In the genomic region with DNA sequence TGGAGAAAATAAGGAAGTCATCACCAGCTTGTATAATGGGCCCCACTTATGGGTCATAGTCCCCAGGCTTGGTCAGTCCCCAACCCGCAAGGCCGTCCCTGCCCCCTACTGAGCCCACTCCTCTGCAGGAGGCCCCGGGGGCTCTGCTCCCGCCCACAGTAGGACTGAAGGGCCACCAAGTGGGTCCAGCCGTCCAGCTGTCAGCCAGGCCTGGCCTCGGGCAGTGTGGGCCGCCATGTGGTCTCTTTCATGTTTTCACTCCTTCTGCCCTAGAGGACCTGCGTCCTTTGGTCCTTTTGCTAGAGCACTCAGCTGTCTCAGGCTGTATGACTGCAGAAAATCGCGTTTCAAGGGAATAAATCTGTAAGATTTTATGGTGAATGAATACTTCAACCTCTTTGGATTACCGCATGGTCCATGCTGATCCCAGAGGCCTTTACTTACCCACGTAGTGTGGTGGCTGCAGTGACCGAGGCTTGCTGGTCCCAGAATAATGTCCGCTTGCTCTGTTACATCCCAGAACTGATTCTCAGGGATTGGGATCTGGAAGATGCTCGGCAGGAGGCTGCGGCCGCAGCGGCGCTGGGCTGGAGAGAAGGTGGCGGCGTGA, we compare ENCODE assay signal across 10 cellular contexts.
DNase-seq lines count a peak whose midpoint lies in the region; ATAC-seq and TF ChIP-seq lines count a peak whose summit lies in the region.
"Had no signal": no experiment of that assay in that cellular context is flagged by ENCODE, and none has a peak within 500 bp of the region (broad histone marks: within the 10 kb centered on the region; RNA-seq: fewer than 3 reads in every experiment).

No MANE protein-coding gene starts in this region.

- peak overlapping the region; percentile 50 for H3K4me3 ChIP-seq in NT2/D1 (ENCODE audit: insufficient read length, low read depth)
- peak overlapping the region; percentile 70 for H3K4me3 ChIP-seq in endodermal cell (ENCODE audit: low read length)
- H3K4me3 ChIP-seq in mesodermal cell (ENCODE audit: extremely low read depth, insufficient read depth, low read length, poor library complexity, severe bottlenecking) = peak overlapping the region; percentile 40
- peak overlapping the region; percentile 42 to 59 (median 50) for H3K4me3 ChIP-seq in stomach

- peak; percentile 51 for TF ChIP-seq CTCF in endodermal cell (conservative IDR thresholded peaks at IDR 0.05)
- TF ChIP-seq CTCF in stomach (IDR thresholded peaks at IDR 0.05) = no peak

- H3K36me3 ChIP-seq in NT2/D1 (ENCODE audit: insufficient read depth, insufficient read length, low read length) (no peaks in the 10 kb centered on the region), endodermal cell (ENCODE audit: control insufficient read depth, insufficient read depth, low read length) (no peaks in the 10 kb centered on the region), mesodermal cell (ENCODE audit: control insufficient read depth, insufficient read depth, low read length) (no peaks in the 10 kb centered on the region), stomach (no peaks in the 10 kb centered on the region)

- peaks cover 13% of the 10 kb centered on the region for H3K36me3 Mint-ChIP-seq in endodermal cell (ENCODE audit: low read depth)

- no peak overlapping the region for H3K27ac ChIP-seq in endodermal cell (ENCODE audit: low read depth, low read length)
- no peak overlapping the region for H3K27ac ChIP-seq in mesodermal cell (ENCODE audit: low read depth, low read length, severe bottlenecking)
- no peak overlapping the region for H3K27ac ChIP-seq in stomach

- no peak for ATAC-seq in GM21360 (IDR thresholded peaks at IDR 0.05; ENCODE audit: unreplicated experiment)

- WGBS in endodermal cell (ENCODE audit: insufficient coverage in 1 of 2, insufficient read length in 1 of 2), 2 experiments = 41 to 57% methylated on average over 11 to 21 of the region's 21 CpGs
- WGBS in mesodermal cell (ENCODE audit: insufficient coverage in 2 of 2), 2 experiments = 38 to 42% methylated on average over 21 of the region's 21 CpGs
- WGBS in stomach, 5 donors = 42 to 48% (median 44%) methylated on average over 17 to 21 of the region's 21 CpGs

- H3K4me1 ChIP-seq in NT2/D1 (ENCODE audit: insufficient read depth, insufficient read length) (peaks cover 4% of the 10 kb centered on the region), endodermal cell (ENCODE audit: control insufficient read depth, insufficient read depth, low read length) (no peaks in the 10 kb centered on the region), mesodermal cell (ENCODE audit: control insufficient read depth, insufficient read depth, low read length, poor library complexity, severe bottlenecking) (peaks cover 3% of the 10 kb centered on the region), stomach (peaks cover 9 to 21% (median 12%) of the 10 kb centered on the region in 4 donors)

- H3K9me3 Mint-ChIP-seq in endodermal cell = peaks cover 6% of the 10 kb centered on the region
- H3K9me3 Mint-ChIP-seq: activated T-helper 2 cell treated with anti-CD3 and anti-CD28 coated beads, Interferon-gamma antibody, Interleukin-2, Interleukin-4, amounts not matched to agents 10 μg/mL and 5 μg/mL and 100 μg/mL, durations not matched to agents 14 hours and 24 hours and 36 hours had no signal

- TF ChIP-seq POLR2A in stomach (IDR thresholded peaks at IDR 0.05) = no peak

- peak overlapping the region; percentile 69 for H3K4me3 Mint-ChIP-seq in endodermal cell

- intact Hi-C loops in stomach (cut with DNase I; ENCODE audit: low total_unique reads) = no loop called here

- H3K9me3 ChIP-seq in NT2/D1 (ENCODE audit: insufficient read depth, low read length) (peaks cover 16% of the 10 kb centered on the region; the same call in 1 of the 2 replicates), endodermal cell (ENCODE audit: control insufficient read depth, low read length) (no peaks in the 10 kb centered on the region), mesodermal cell (ENCODE audit: control insufficient read depth, low read length) (no peaks in the 10 kb centered on the region), stomach (no peaks in the 10 kb centered on the region)

- peak overlapping the region; percentile 30 for H3K27ac Mint-ChIP-seq in endodermal cell
- H3K27ac Mint-ChIP-seq: activated T-helper 2 cell treated with anti-CD3 and anti-CD28 coated beads, Interferon-gamma antibody, Interleukin-2, Interleukin-4, amounts not matched to agents 10 μg/mL and 5 μg/mL and 100 μg/mL, durations not matched to agents 14 hours and 24 hours and 36 hours had no signal

- H3K27me3 Mint-ChIP-seq in endodermal cell (ENCODE audit: insufficient read depth) = peaks cover 29% of the 10 kb centered on the region

- H3K27me3 ChIP-seq in NT2/D1 (ENCODE audit: insufficient read depth, insufficient read length) = no peaks in the 10 kb centered on the region
- peaks cover 18% of the 10 kb centered on the region for H3K27me3 ChIP-seq in endodermal cell (ENCODE audit: control insufficient read depth, insufficient read depth, low read length, poor library complexity, severe bottlenecking)
- peaks cover 0 to 23% (median 17%) of the 10 kb centered on the region in 3 donors for H3K27me3 ChIP-seq in stomach

- H3K9ac ChIP-seq in NT2/D1 (ENCODE audit: insufficient read length, low read depth) = peak overlapping the region; percentile 69
- H3K9ac ChIP-seq in endodermal cell (ENCODE audit: extremely low read depth, low read length, poor library complexity, severe bottlenecking) = no peak overlapping the region

- TF ChIP-seq EP300 in stomach (IDR thresholded peaks at IDR 0.05) = no peak

- DNase-seq in NT2/D1 (ENCODE audit: low read depth, low spot score) (no peak), endodermal cell (peak; percentile 75), stomach (no peak), NCI-H446 (lab: John Stamatoyannopoulos, UW) (no peak), kidney tubule cell (ENCODE audit: low spot score) (no peak), NCI-H226 (no peak)
- DNase-seq: MM.1S had no signal

- H3K4me1 Mint-ChIP-seq in endodermal cell = peaks cover 38% of the 10 kb centered on the region
